12 cellular contexts compared by ENCODE assay signal in genomic region chr11:19428206-19429001, GRCh38.
DNase-seq lines count a peak whose midpoint lies in the region; ATAC-seq and TF ChIP-seq lines count a peak whose summit lies in the region.
"Had no signal": no experiment of that assay in that cellular context is flagged by ENCODE, and none has a peak within 500 bp of the region (broad histone marks: within the 10 kb centered on the region; RNA-seq: fewer than 3 reads in every experiment).

No MANE protein-coding gene starts in this region.

- H3K27me3 Mint-ChIP-seq in activated T-cell treated with anti-CD3 and anti-CD28 coated beads, Interleukin-2, amount 50 U/mL, for 72 hours (ENCODE audit: low read depth): peaks cover 58% of the 10 kb centered on the region

- peak; percentile 56 to 83 for ATAC-seq in activated T-cell treated with anti-CD3 and anti-CD28 coated beads, Interleukin-2, amount 50 U/mL, for 72 hours (replicated peaks in 1 of 2)
- peak; percentile 46 for ATAC-seq in stimulated activated naive CD8-positive, alpha-beta T cell treated with anti-CD3 and anti-CD28 coated beads, Interleukin-15, Interleukin-2, amounts not matched to agents 100 U/mL and 50 U/mL, for 24 hours

- no peaks in the 10 kb centered on the region for H3K9me3 ChIP-seq in BE2C
- H3K9me3 ChIP-seq: SJCRH30 had no signal

- H3K27ac Mint-ChIP-seq in activated T-cell treated with anti-CD3 and anti-CD28 coated beads, Interleukin-2, amount 50 U/mL, for 72 hours: no peak overlapping the region
- H3K27ac Mint-ChIP-seq: activated B cell treated with CpG ODN at 0.5 μM for 24 hours had no signal

- no peak for DNase-seq in activated T-cell treated with anti-CD3 and anti-CD28 coated beads, Interleukin-2, amount 50 U/mL, for 72 hours
- no peak for DNase-seq in activated T-cell treated with anti-CD3 and anti-CD28 coated beads, Interleukin-2, amount 50 U/mL, for 48 hours
- DNase-seq in NCI-H2196 treated with DMSO at 0.1 percent for 48 hours (lab: John Stamatoyannopoulos, UW; ENCODE audit: unreplicated experiment) (peak; percentile 55), dermis microvascular lymphatic vessel endothelial cell (ENCODE audit: low read depth in 2 of 2) (peak; percentile 30 to 75), BE2C (no peak), amygdala (lab: John Stamatoyannopoulos, UW) (no peak)
- no peak for DNase-seq in stimulated activated naive CD8-positive, alpha-beta T cell treated with anti-CD3 and anti-CD28 coated beads, Interleukin-15, Interleukin-2, amounts not matched to agents 100 U/mL and 50 U/mL, for 24 hours
- no peak for DNase-seq in activated naive CD4-positive, alpha-beta T cell treated with anti-CD3 and anti-CD28 coated beads, Interleukin-2, amount 50 U/mL, for 16 hours
- DNase-seq: activated B cell treated with CpG ODN at 0.5 μM for 24 hours, anterior cingulate cortex, mesendoderm had no signal

- no peaks in the 10 kb centered on the region for H3K9me3 Mint-ChIP-seq in activated T-cell treated with anti-CD3 and anti-CD28 coated beads, Interleukin-2, amount 50 U/mL, for 72 hours
- H3K9me3 Mint-ChIP-seq: activated B cell treated with CpG ODN at 0.5 μM for 24 hours had no signal

- H3K4me3 Mint-ChIP-seq in activated T-cell treated with anti-CD3 and anti-CD28 coated beads, Interleukin-2, amount 50 U/mL, for 72 hours: no peak overlapping the region
- H3K4me3 Mint-ChIP-seq: activated B cell treated with CpG ODN at 0.5 μM for 24 hours had no signal

- no peaks in the 10 kb centered on the region for H3K36me3 ChIP-seq in BE2C
- H3K36me3 ChIP-seq: SJCRH30 had no signal

- H3K4me1 Mint-ChIP-seq in activated T-cell treated with anti-CD3 and anti-CD28 coated beads, Interleukin-2, amount 50 U/mL, for 72 hours (ENCODE audit: low read depth): no peaks in the 10 kb centered on the region

- no peak for TF ChIP-seq CTCF in BE2C (IDR thresholded peaks at IDR 0.05; ENCODE audit: low read depth, low read length)

- H3K4me1 ChIP-seq in BE2C: no peaks in the 10 kb centered on the region

- peaks cover 6% of the 10 kb centered on the region; the same call in 1 of the 2 replicates for H3K27me3 ChIP-seq in BE2C
- H3K27me3 ChIP-seq: SJCRH30 had no signal

- H3K4me3 ChIP-seq in BE2C (ENCODE audit: low read depth, low read length): no peak overlapping the region
- H3K4me3 ChIP-seq: SJCRH30 had no signal

- no peaks in the 10 kb centered on the region for H3K36me3 Mint-ChIP-seq in activated T-cell treated with anti-CD3 and anti-CD28 coated beads, Interleukin-2, amount 50 U/mL, for 72 hours (ENCODE audit: insufficient read depth in 2 of 2)

Comparison
In these comparisons a context has a peak if more than half of its experiments do, and no peak if none do; other contexts are left out.
1. DNase-seq: peak in NCI-H2196 treated with DMSO at 0.1 percent for 48 hours (single experiment) and dermis microvascular lymphatic vessel endothelial cell (2 of 2); none in activated T-cell treated with anti-CD3 and anti-CD28 coated beads, Interleukin-2, amount 50 U/mL, for 72 hours (0 of 2), activated T-cell treated with anti-CD3 and anti-CD28 coated beads, Interleukin-2, amount 50 U/mL, for 48 hours (0 of 2), stimulated activated naive CD8-positive, alpha-beta T cell treated with anti-CD3 and anti-CD28 coated beads, Interleukin-15, Interleukin-2, amounts not matched to agents 100 U/mL and 50 U/mL, for 24 hours (single experiment), activated naive CD4-positive, alpha-beta T cell treated with anti-CD3 and anti-CD28 coated beads, Interleukin-2, amount 50 U/mL, for 16 hours (single experiment), BE2C (single experiment) and amygdala (0 of 56).